Comparison of ENCODE assay signal across 8 cellular contexts in genomic region chr22:41915035-41915782, GRCh38. TPM values are rescaled to one million over a fixed set of nuclear protein-coding genes. Genes with fewer than 3 reads are reported as not detected.
A peak's percentile ranks its signal among the peaks of the same experiment; 100 is the strongest.
DNase-seq lines count a peak whose midpoint lies in the region; ATAC-seq and TF ChIP-seq lines count a peak whose summit lies in the region.

Gene SHISA8 (minus strand): TSS chr22:41915074. CDS start chr22:41914667, 407 bp downstream.

- peaks cover 3% of the 10 kb centered on the region for H3K36me3 Mint-ChIP-seq in osteocyte (ENCODE audit: unreplicated experiment)

- DNase-seq in BE2C (peak; percentile 60), epithelial cell of esophagus (ENCODE audit: low read depth) (peak; percentile 56), osteocyte (ENCODE audit: extremely low spot score, unreplicated experiment) (no peak), epidermal melanocyte (ENCODE audit: insufficient read length, low spot score) (no peak), medulla oblongata (ENCODE audit: extremely low spot score) (no peak)
- peak; percentile 78 for DNase-seq in activated CD8-positive, alpha-beta memory T cell treated with anti-CD3 and anti-CD28 coated beads for 24 hours

- H3K4me1 ChIP-seq in BE2C, result no peaks in the 10 kb centered on the region

- peak within 1 kb of the TSS; percentile 47 for H3K4me3 Mint-ChIP-seq in osteocyte (ENCODE audit: unreplicated experiment)

- H3K4me1 Mint-ChIP-seq in osteocyte (ENCODE audit: unreplicated experiment), result peaks cover 27% of the 10 kb centered on the region

- peak; percentile 24 for ATAC-seq in HG02798 (IDR thresholded peaks at IDR 0.05; ENCODE audit: poor library complexity, unreplicated experiment)
- ATAC-seq in HG02759 (IDR thresholded peaks at IDR 0.05; ENCODE audit: unreplicated experiment), result no peak

- H3K27me3 Mint-ChIP-seq in osteocyte (ENCODE audit: unreplicated experiment), result peaks cover 42% of the 10 kb centered on the region

- peaks cover 80% of the 10 kb centered on the region for H3K27me3 ChIP-seq in BE2C

- H3K9me3 ChIP-seq in BE2C, result no peaks in the 10 kb centered on the region

- H3K27ac Mint-ChIP-seq in osteocyte (ENCODE audit: unreplicated experiment), result no peak within 1 kb of the TSS

- no peaks in the 10 kb centered on the region for H3K9me3 Mint-ChIP-seq in osteocyte (ENCODE audit: unreplicated experiment)

- TF ChIP-seq CTCF in BE2C (IDR thresholded peaks at IDR 0.05; ENCODE audit: low read depth, low read length), result no peak
- TF ChIP-seq CTCF in epithelial cell of esophagus (IDR thresholded peaks at IDR 0.05; ENCODE audit: insufficient read depth, low read depth, low read length, missing control alignments), result no peak
- TF ChIP-seq CTCF in osteocyte (IDR thresholded peaks at IDR 0.05), result no peak

- H3K4me3 ChIP-seq in BE2C (ENCODE audit: low read depth, low read length) (no peak within 1 kb of the TSS), epithelial cell of esophagus (ENCODE audit: low read length) (no peak within 1 kb of the TSS)

- H3K36me3 ChIP-seq in BE2C, result no peaks in the 10 kb centered on the region

RNA-seq across cellular contexts. Expression of gene SHISA8, which starts in this region (rescaled TPM):
- polyA plus RNA-seq in BE2C (2012; ENCODE audit: insufficient read depth, insufficient read length, low read depth), result not detected
- not detected in 2 replicates for total RNA-seq in osteocyte

Comparison
In these comparisons a context has a peak if more than half of its experiments do, and no peak if none do; other contexts are left out.
1. DNase-seq: peak in BE2C (single experiment), activated CD8-positive, alpha-beta memory T cell treated with anti-CD3 and anti-CD28 coated beads for 24 hours (single experiment) and epithelial cell of esophagus (single experiment); none in osteocyte (single experiment), epidermal melanocyte (single experiment) and medulla oblongata (single experiment).